ENCODE assay signal across 7 cellular contexts in genomic region chr3:160400048-160400630, GRCh38. TPM values are rescaled to one million over a fixed set of nuclear protein-coding genes. Genes with fewer than 3 reads are reported as not detected.
DNase-seq lines count a peak whose midpoint lies in the region; ATAC-seq and TF ChIP-seq lines count a peak whose summit lies in the region.

No MANE protein-coding gene starts in this region.

- ATAC-seq in foreskin keratinocyte = peak; percentile 2

- H3K79me2 ChIP-seq in neural progenitor cell (ENCODE audit: low read depth) = peaks cover 96% of the 10 kb centered on the region

- H3K4me1 ChIP-seq in foreskin keratinocyte (peaks cover 23% of the 10 kb centered on the region), neural progenitor cell (peaks cover 44% of the 10 kb centered on the region), uterus (peaks cover 4 to 14% of the 10 kb centered on the region in 2 donors)

- H3K9me3 Mint-ChIP-seq in activated T-helper 2 cell treated with anti-CD3 and anti-CD28 coated beads, Interferon-gamma antibody, Interleukin-2, Interleukin-4, amounts not matched to agents 10 μg/mL and 5 μg/mL and 100 μg/mL, durations not matched to agents 14 hours and 24 hours and 36 hours = no peaks in the 10 kb centered on the region
- no peaks in the 10 kb centered on the region for H3K9me3 Mint-ChIP-seq in neural progenitor cell

- intact Hi-C loops in activated T-helper 2 cell treated with anti-CD3 and anti-CD28 coated beads, Interferon-gamma antibody, Interleukin-2, Interleukin-4, amounts not matched to agents 10 μg/mL and 5 μg/mL and 100 μg/mL, durations not matched to agents 14 hours and 24 hours and 36 hours (cut with micrococcal nuclease) = loop anchor here (1.0 to 5.0 kb wide), 2 partner anchors 10 to 173 kb away; partner anchors contain the start of gene C3orf80
- intact Hi-C loops in uterus (cut with DNase I; ENCODE audit: low total_unique reads) = no loop called here

- in situ Hi-C loops in GM13977 (cut with MboI; ENCODE audit: low pct_unique_long_range_greater_than_20kb, low sequenced_read_pairs, unreplicated experiment) = no loop called here

- peak overlapping the region; percentile 95 for H3K4me2 ChIP-seq in neural progenitor cell

- H3K36me3 ChIP-seq in neural progenitor cell = peaks cover 8% of the 10 kb centered on the region
- no peaks in the 10 kb centered on the region for H3K36me3 ChIP-seq in uterus

- H3K27ac ChIP-seq in foreskin keratinocyte = peak overlapping the region; percentile 98
- peak overlapping the region; percentile 97 for H3K27ac ChIP-seq in neural progenitor cell
- peak overlapping the region; percentile 92 to 93 for H3K27ac ChIP-seq in uterus

- H3K36me3 Mint-ChIP-seq in activated T-helper 2 cell treated with anti-CD3 and anti-CD28 coated beads, Interferon-gamma antibody, Interleukin-2, Interleukin-4, amounts not matched to agents 10 μg/mL and 5 μg/mL and 100 μg/mL, durations not matched to agents 14 hours and 24 hours and 36 hours (ENCODE audit: low read depth) = peaks cover 48% of the 10 kb centered on the region
- peaks cover 16% of the 10 kb centered on the region for H3K36me3 Mint-ChIP-seq in neural progenitor cell

- H3K4me1 Mint-ChIP-seq in activated T-helper 2 cell treated with anti-CD3 and anti-CD28 coated beads, Interferon-gamma antibody, Interleukin-2, Interleukin-4, amounts not matched to agents 10 μg/mL and 5 μg/mL and 100 μg/mL, durations not matched to agents 14 hours and 24 hours and 36 hours (ENCODE audit: low read depth) = peaks cover 46% of the 10 kb centered on the region
- H3K4me1 Mint-ChIP-seq in neural progenitor cell = peaks cover 49% of the 10 kb centered on the region

- H3K9me3 ChIP-seq in neural progenitor cell (ENCODE audit: low read depth) (no peaks in the 10 kb centered on the region), uterus (no peaks in the 10 kb centered on the region)

- H3K27ac Mint-ChIP-seq in activated T-helper 2 cell treated with anti-CD3 and anti-CD28 coated beads, Interferon-gamma antibody, Interleukin-2, Interleukin-4, amounts not matched to agents 10 μg/mL and 5 μg/mL and 100 μg/mL, durations not matched to agents 14 hours and 24 hours and 36 hours = peak overlapping the region; percentile 99
- peak overlapping the region; percentile 98 for H3K27ac Mint-ChIP-seq in neural progenitor cell

- peak overlapping the region; percentile 92 for H3K4me3 Mint-ChIP-seq in activated T-helper 2 cell treated with anti-CD3 and anti-CD28 coated beads, Interferon-gamma antibody, Interleukin-2, Interleukin-4, amounts not matched to agents 10 μg/mL and 5 μg/mL and 100 μg/mL, durations not matched to agents 14 hours and 24 hours and 36 hours (ENCODE audit: low read depth)
- H3K4me3 Mint-ChIP-seq in neural progenitor cell = peak overlapping the region; percentile 96

- TF ChIP-seq CTCF in GM13977 (IDR thresholded peaks at IDR 0.05; ENCODE audit: extremely low read depth, insufficient read depth, missing control alignments) (no peak), HFF-Myc (IDR thresholded peaks at IDR 0.05; ENCODE audit: low read depth, low read length, missing control alignments) (no peak), foreskin keratinocyte (conservative IDR thresholded peaks at IDR 0.05) (no peak), neural progenitor cell (IDR thresholded peaks at IDR 0.05) (no peak), uterus (IDR thresholded peaks at IDR 0.05) (no peak)

- H4K20me1 ChIP-seq in neural progenitor cell (ENCODE audit: low read depth) = peaks cover 59% of the 10 kb centered on the region

- peak; percentile 25 for DNase-seq in GM13977 (ENCODE audit: low spot score)
- no peak for DNase-seq in HFF-Myc (ENCODE audit: extremely low read depth, low read depth)
- peak; percentile 40 for DNase-seq in NCI-H2227 treated with DMSO at 0.1 percent for 48 hours (lab: John Stamatoyannopoulos, UW)
- DNase-seq in activated T-helper 2 cell treated with anti-CD3 and anti-CD28 coated beads, Interferon-gamma antibody, Interleukin-2, Interleukin-4, amounts not matched to agents 10 μg/mL and 5 μg/mL and 100 μg/mL, durations not matched to agents 14 hours and 24 hours and 36 hours (ENCODE audit: low spot score) = peak; percentile 39
- DNase-seq in foreskin keratinocyte = peak in 1 of 2 donors; percentile 62
- peak; percentile 57 for DNase-seq in neural progenitor cell (ENCODE audit: low spot score)
- DNase-seq in uterus = peak; percentile 26 to 31

- H3K27me3 Mint-ChIP-seq in activated T-helper 2 cell treated with anti-CD3 and anti-CD28 coated beads, Interferon-gamma antibody, Interleukin-2, Interleukin-4, amounts not matched to agents 10 μg/mL and 5 μg/mL and 100 μg/mL, durations not matched to agents 14 hours and 24 hours and 36 hours (ENCODE audit: low read depth) = no peaks in the 10 kb centered on the region
- peaks cover 6% of the 10 kb centered on the region for H3K27me3 Mint-ChIP-seq in neural progenitor cell (ENCODE audit: insufficient read depth, low read depth)

- peak overlapping the region; percentile 89 for H3K9ac ChIP-seq in neural progenitor cell

- H3K27me3 ChIP-seq in foreskin keratinocyte (no peaks in the 10 kb centered on the region), neural progenitor cell (no peaks in the 10 kb centered on the region), uterus (no peaks in the 10 kb centered on the region)

- no peak overlapping the region for H2AFZ ChIP-seq in neural progenitor cell (replicated peaks)

- TF ChIP-seq POLR2A in uterus (IDR thresholded peaks at IDR 0.05) = no peak

- H3K4me3 ChIP-seq in HFF-Myc (replicated peaks; ENCODE audit: low read depth, low read length) = peak overlapping the region; percentile 94
- H3K4me3 ChIP-seq in neural progenitor cell = peak overlapping the region; percentile 95
- H3K4me3 ChIP-seq in uterus = peak overlapping the region; percentile 54 to 75

- H3F3A ChIP-seq in neural progenitor cell (ENCODE audit: low read depth) = peaks cover 9% of the 10 kb centered on the region

RNA-seq across cellular contexts. Expression of gene SMC4, which starts 0.7 kb away (rescaled TPM):
- total RNA-seq in activated T-helper 2 cell treated with anti-CD3 and anti-CD28 coated beads, Interferon-gamma antibody, Interleukin-2, Interleukin-4, amounts not matched to agents 10 μg/mL and 5 μg/mL and 100 μg/mL, durations not matched to agents 14 hours and 24 hours and 36 hours = 180 and 194 TPM in 2 replicates
- 113 and 147 TPM in 2 replicates for total RNA-seq in foreskin keratinocyte
- 41.7 and 54.0 TPM in 2 replicates for polyA plus RNA-seq in foreskin keratinocyte
- 233 and 382 TPM in 2 replicates for total RNA-seq in neural progenitor cell (ENCODE audit: low replicate concordance)
- total RNA-seq in uterus = 100 to 1,000 TPM in 2 of 4 donors, 10 to 100 TPM in 2; 11.8 to 119 (median 72.4) TPM

RNA-seq across cellular contexts. Expression of gene IFT80, which starts 1.1 kb away (rescaled TPM):
- 16.6 and 19.2 TPM in 2 replicates for total RNA-seq in activated T-helper 2 cell treated with anti-CD3 and anti-CD28 coated beads, Interferon-gamma antibody, Interleukin-2, Interleukin-4, amounts not matched to agents 10 μg/mL and 5 μg/mL and 100 μg/mL, durations not matched to agents 14 hours and 24 hours and 36 hours
- total RNA-seq in foreskin keratinocyte = 18.6 and 23.4 TPM in 2 replicates
- 4.2 and 5.7 TPM in 2 replicates for polyA plus RNA-seq in foreskin keratinocyte
- total RNA-seq in neural progenitor cell (ENCODE audit: low replicate concordance) = 69.0 and 90.0 TPM in 2 replicates
- 100 to 1,000 TPM in 1 of 4 donors, 10 to 100 TPM in 2, 1 to 10 TPM in 1; 8.8 to 129 (median 20.9) TPM for total RNA-seq in uterus

RNA-seq across cellular contexts. Expression of gene TRIM59, which starts 49.4 kb away (rescaled TPM):
- total RNA-seq in activated T-helper 2 cell treated with anti-CD3 and anti-CD28 coated beads, Interferon-gamma antibody, Interleukin-2, Interleukin-4, amounts not matched to agents 10 μg/mL and 5 μg/mL and 100 μg/mL, durations not matched to agents 14 hours and 24 hours and 36 hours = 35.9 and 37.0 TPM in 2 replicates
- total RNA-seq in foreskin keratinocyte (24.7 and 25.3 TPM in 2 replicates), neural progenitor cell (ENCODE audit: low replicate concordance) (80.9 and 120 TPM in 2 replicates), uterus (10 to 100 TPM in 1 of 4 donors, 1 to 10 TPM in 2, not detected in 1; 1.0 to 42.9 (median 5.1) TPM)
- 5.4 and 7.2 TPM in 2 replicates for polyA plus RNA-seq in foreskin keratinocyte
